In genomic region chr2:48566582-48566981, GRCh38 we compare ENCODE assay signal across 10 cellular contexts. TPM values are rescaled to one million over a fixed set of nuclear protein-coding genes. Genes with fewer than 3 reads are reported as not detected.
A peak's percentile ranks its signal among the peaks of the same experiment; 100 is the strongest.
DNase-seq lines count a peak whose midpoint lies in the region; ATAC-seq and TF ChIP-seq lines count a peak whose summit lies in the region.
"Had no signal": no experiment of that assay in that cellular context is flagged by ENCODE, and none has a peak within 500 bp of the region (broad histone marks: within the 10 kb centered on the region; RNA-seq: fewer than 3 reads in every experiment).

No MANE protein-coding gene starts in this region.

- no peak overlapping the region for H3K9ac ChIP-seq in PC-3 (ENCODE audit: low read length)

- no peaks in the 10 kb centered on the region for H3K9me3 Mint-ChIP-seq in CD8-positive, alpha-beta memory T cell

- no TSS peak for BruUV-seq in PC-3 (replicated peaks; lab: Mats Ljungman, UMichigan)

- H3K4me3 ChIP-seq in PC-3 (ENCODE audit: low read length) (no peak overlapping the region), osteoblast (ENCODE audit: insufficient read depth, low read length) (peak overlapping the region; percentile 39)
- no peak overlapping the region for H3K4me3 ChIP-seq in CD8-positive, alpha-beta memory T cell (ENCODE audit: low read length)
- H3K4me3 ChIP-seq: testis had no signal

- H3K4me1 ChIP-seq in PC-3 (ENCODE audit: insufficient read depth, low read length) (no peaks in the 10 kb centered on the region), osteoblast (ENCODE audit: insufficient read depth, low read length) (peaks cover 14% of the 10 kb centered on the region)
- no peaks in the 10 kb centered on the region for H3K4me1 ChIP-seq in CD8-positive, alpha-beta memory T cell (ENCODE audit: insufficient read depth, low read length)

- no peaks in the 10 kb centered on the region for H3K27me3 ChIP-seq in PC-3 (ENCODE audit: low read length)
- no peaks in the 10 kb centered on the region for H3K27me3 ChIP-seq in osteoblast (ENCODE audit: insufficient read depth, low read length)
- H3K27me3 ChIP-seq in CD8-positive, alpha-beta memory T cell (ENCODE audit: insufficient read depth, low read length, poor library complexity, severe bottlenecking) = no peaks in the 10 kb centered on the region
- H3K27me3 ChIP-seq: testis had no signal

- H3K36me3 ChIP-seq in PC-3 (ENCODE audit: low read depth, low read length) (no peaks in the 10 kb centered on the region), osteoblast (ENCODE audit: insufficient read depth, low read length) (no peaks in the 10 kb centered on the region)
- no peaks in the 10 kb centered on the region for H3K36me3 ChIP-seq in CD8-positive, alpha-beta memory T cell (ENCODE audit: insufficient read depth, low read length)

- ATAC-seq in PC-3 (no peak), GM21423 (IDR thresholded peaks at IDR 0.05; ENCODE audit: unreplicated experiment) (no peak)

- H3F3A ChIP-seq in PC-3 (ENCODE audit: low read length, unreplicated experiment) = no peaks in the 10 kb centered on the region

- CTCF ChIA-PET in PC-3 (lab: Charles Lee) = no interaction called here
- CTCF ChIA-PET in CD8-positive, alpha-beta memory T cell (lab: Charles Lee) = no interaction called here

- TF ChIP-seq CTCF in C4-2B (conservative IDR thresholded peaks at IDR 0.05) = peak; percentile 4
- TF ChIP-seq CTCF in PC-3 (conservative IDR thresholded peaks at IDR 0.05; ENCODE audit: low read depth, low read length) = peak; percentile 31; the same call in 1 of the 2 replicates
- TF ChIP-seq CTCF in osteoblast (IDR thresholded peaks at IDR 0.05; ENCODE audit: extremely low read depth, low read depth, low read length) = peak; percentile 58

- no peaks in the 10 kb centered on the region for H3K36me3 Mint-ChIP-seq in CD8-positive, alpha-beta memory T cell

- H3K9me2 ChIP-seq in PC-3 (replicated peaks; ENCODE audit: low read length) = no peaks in the 10 kb centered on the region

- peaks cover 0 to 1% of the 10 kb centered on the region in 2 donors for H3K27me3 Mint-ChIP-seq in CD8-positive, alpha-beta memory T cell

- DNase-seq in PC-3 = no peak
- DNase-seq in fibroblast of gingiva (ENCODE audit: low read depth) = peak; percentile 51
- peak; percentile 74 for DNase-seq in osteoblast (ENCODE audit: insufficient read length, low spot score, missing footprints)
- DNase-seq in CD8-positive, alpha-beta memory T cell = no peak
- DNase-seq in T-helper 9 cell = no peak
- no peak for DNase-seq in cortex of kidney (lab: John Stamatoyannopoulos, UW)
- DNase-seq: activated CD8-positive, alpha-beta memory T cell treated with anti-CD3 and anti-CD28 coated beads for 24 hours; testis had no signal

- H3K4me1 Mint-ChIP-seq in CD8-positive, alpha-beta memory T cell = no peaks in the 10 kb centered on the region

- no peak overlapping the region for H3K27ac ChIP-seq in C4-2B
- H3K27ac ChIP-seq in PC-3 (ENCODE audit: low read length) = no peak overlapping the region
- H3K27ac ChIP-seq in osteoblast (ENCODE audit: low read depth, low read length) = no peak overlapping the region
- no peak overlapping the region for H3K27ac ChIP-seq in CD8-positive, alpha-beta memory T cell (ENCODE audit: low read depth, low read length)
- H3K27ac ChIP-seq: testis had no signal

- peak overlapping the region in 1 of 8 donors; percentile 68 for H3K27ac Mint-ChIP-seq in CD8-positive, alpha-beta memory T cell

- H3K79me2 ChIP-seq in PC-3 (ENCODE audit: low read length) = no peaks in the 10 kb centered on the region
- H3K79me2 ChIP-seq in osteoblast (ENCODE audit: insufficient read depth, low read length) = no peaks in the 10 kb centered on the region

- no peak overlapping the region for H3K4me2 ChIP-seq in PC-3 (ENCODE audit: low read length)
- peak overlapping the region; percentile 69 for H3K4me2 ChIP-seq in osteoblast (ENCODE audit: insufficient read depth, low read length)

- no peaks in the 10 kb centered on the region for H3K9me3 ChIP-seq in PC-3 (ENCODE audit: low read length)
- H3K9me3 ChIP-seq in osteoblast (ENCODE audit: low read depth, low read length) = no peaks in the 10 kb centered on the region
- no peaks in the 10 kb centered on the region for H3K9me3 ChIP-seq in CD8-positive, alpha-beta memory T cell (ENCODE audit: low read length)
- H3K9me3 ChIP-seq: testis had no signal

- POLR2A ChIA-PET in PC-3 (lab: Charles Lee; ENCODE audit: unreplicated experiment) = no interaction called here
- POLR2A ChIA-PET in CD8-positive, alpha-beta memory T cell (lab: Charles Lee) = no interaction called here

- intact Hi-C loops in PC-3 (cut with micrococcal nuclease) = no loop called here

- H3K4me3 Mint-ChIP-seq in CD8-positive, alpha-beta memory T cell = no peak overlapping the region

- H2AFZ ChIP-seq in PC-3 (ENCODE audit: low read length) (no peak overlapping the region), osteoblast (ENCODE audit: low read length) (peak overlapping the region; percentile 65)

- H4K20me1 ChIP-seq in PC-3 (ENCODE audit: low read length) = no peaks in the 10 kb centered on the region
- peaks cover 3% of the 10 kb centered on the region for H4K20me1 ChIP-seq in osteoblast (ENCODE audit: insufficient read depth, low read length)

RNA-seq across cellular contexts. Expression of gene STON1, which starts 36.6 kb away (rescaled TPM):
- total RNA-seq in PC-3 (2014; rRNA removed) = 1.2 TPM in 2 replicates
- total RNA-seq in osteoblast = 15.6 and 15.9 TPM in 2 replicates
- 1 to 10 TPM in 1 of 2 experiments, under 1 TPM in 1; 0.89 to 1.4 TPM for total RNA-seq in CD8-positive, alpha-beta memory T cell
- 0.28 TPM for polyA plus RNA-seq in CD8-positive, alpha-beta memory T cell

RNA-seq across cellular contexts. Expression of gene GTF2A1L, which starts 51.1 kb away (rescaled TPM):
- total RNA-seq in PC-3 (2014; rRNA removed) (not detected in 2 replicates), osteoblast (0.59 and 1.1 TPM in 2 replicates)
- not detected for total RNA-seq in CD8-positive, alpha-beta memory T cell
- polyA plus RNA-seq in CD8-positive, alpha-beta memory T cell = not detected

Comparison
In these comparisons a context has a peak if more than half of its experiments do, and no peak if none do; other contexts are left out.
1. CTCF ChIP-seq: peak in every context shown above with its lines; median percentile 58 in osteoblast; 31 in PC-3; 4 in C4-2B.
2. DNase-seq: peak in fibroblast of gingiva (single experiment) and osteoblast (single experiment); none in PC-3 (single experiment), CD8-positive, alpha-beta memory T cell (0 of 5), T-helper 9 cell (single experiment) and cortex of kidney (single experiment).